In genomic region chr6:14596410-14596809, GRCh38 we compare ENCODE assay signal across 11 cellular contexts.
DNase-seq lines count a peak whose midpoint lies in the region; ATAC-seq and TF ChIP-seq lines count a peak whose summit lies in the region.
"Had no signal": no experiment of that assay in that cellular context is flagged by ENCODE, and none has a peak within 500 bp of the region (broad histone marks: within the 10 kb centered on the region; RNA-seq: fewer than 3 reads in every experiment).

No MANE protein-coding gene starts in this region.

- DNase-seq in activated naive CD4-positive, alpha-beta T cell treated with Interleukin-2 at 50 U/mL for 16 hours: peak; percentile 9
- no peak for DNase-seq in activated naive CD4-positive, alpha-beta T cell treated with anti-CD3 and anti-CD28 coated beads, Interleukin-2, amount 10 ng/mL, durations not matched to agents 7 days and 5 days
- DNase-seq in OCI-LY7 (ENCODE audit: low spot score) (no peak), epithelial cell of proximal tubule (ENCODE audit: low read depth) (peak; percentile 46), ovary (no peak)
- DNase-seq in stimulated activated effector memory CD8-positive, alpha-beta T cell treated with anti-CD3 and anti-CD28 coated beads, Interleukin-12 subunit alpha, Interleukin-12 subunit beta, amount 100 ng/mL, for 72 hours (ENCODE audit: low spot score in 2 of 2): no peak
- DNase-seq: CD4-positive, CD25-positive, alpha-beta regulatory T cell; NCI-H187 had no signal

- no peaks in the 10 kb centered on the region for H4K20me1 ChIP-seq in OCI-LY7 (ENCODE audit: insufficient read depth, low read length)

- CTCF ChIA-PET in activated naive CD4-positive, alpha-beta T cell treated with anti-CD3 and anti-CD28 coated beads, Interleukin-2, amount 10 ng/mL, durations not matched to agents 7 days and 5 days (lab: Charles Lee): no interaction called here
- CTCF ChIA-PET in OCI-LY7 (lab: Charles Lee; ENCODE audit: unreplicated experiment): interaction anchor here (0.6 kb wide), 1 partner anchor 1259 kb away, joined by 3 read pairs; no protein-coding TSS in a partner anchor

- H3K36me3 ChIP-seq in OCI-LY7 (ENCODE audit: insufficient read depth, low read length) (no peaks in the 10 kb centered on the region), ovary (no peaks in the 10 kb centered on the region)

- H3K4me3 ChIP-seq in OCI-LY7 (ENCODE audit: low read depth, low read length, poor library complexity, severe bottlenecking) (no peak overlapping the region), epithelial cell of proximal tubule (ENCODE audit: low read depth, low read length) (no peak overlapping the region), ovary (no peak overlapping the region)

- H3K36me3 Mint-ChIP-seq in activated naive CD4-positive, alpha-beta T cell treated with anti-CD3 and anti-CD28 coated beads, Interleukin-2, amount 10 ng/mL, durations not matched to agents 7 days and 5 days: no peaks in the 10 kb centered on the region
- H3K36me3 Mint-ChIP-seq in stimulated activated effector memory CD8-positive, alpha-beta T cell treated with anti-CD3 and anti-CD28 coated beads, Interleukin-12 subunit alpha, Interleukin-12 subunit beta, amount 100 ng/mL, for 72 hours: no peaks in the 10 kb centered on the region
- H3K36me3 Mint-ChIP-seq: brain; CD4-positive, CD25-positive, alpha-beta regulatory T cell had no signal

- no peak overlapping the region for H3K4me2 ChIP-seq in OCI-LY7 (ENCODE audit: low read length)

- H3K27ac ChIP-seq in OCI-LY7 (ENCODE audit: low read depth, low read length, poor library complexity, severe bottlenecking) (no peak overlapping the region), ovary (no peak overlapping the region)

- ATAC-seq in stimulated activated effector memory CD8-positive, alpha-beta T cell treated with anti-CD3 and anti-CD28 coated beads, Interleukin-12 subunit alpha, Interleukin-12 subunit beta, amount 100 ng/mL, for 72 hours: peak; percentile 69
- ATAC-seq in GM21360 (IDR thresholded peaks at IDR 0.05; ENCODE audit: unreplicated experiment): no peak
- no peak for ATAC-seq in GM18511 (IDR thresholded peaks at IDR 0.05; ENCODE audit: unreplicated experiment)

- no peaks in the 10 kb centered on the region for H3K79me2 ChIP-seq in OCI-LY7 (ENCODE audit: insufficient read depth, low read depth, low read length)

- H3K27ac Mint-ChIP-seq in activated naive CD4-positive, alpha-beta T cell treated with anti-CD3 and anti-CD28 coated beads, Interleukin-2, amount 10 ng/mL, durations not matched to agents 7 days and 5 days: no peak overlapping the region
- no peak overlapping the region for H3K27ac Mint-ChIP-seq in stimulated activated effector memory CD8-positive, alpha-beta T cell treated with anti-CD3 and anti-CD28 coated beads, Interleukin-12 subunit alpha, Interleukin-12 subunit beta, amount 100 ng/mL, for 72 hours
- H3K27ac Mint-ChIP-seq: CD4-positive, CD25-positive, alpha-beta regulatory T cell had no signal

- no TSS peak for BruUV-seq in OCI-LY7 (replicated peaks; lab: Mats Ljungman, UMichigan)

- no peaks in the 10 kb centered on the region for H3K9me2 ChIP-seq in OCI-LY7 (ENCODE audit: insufficient read depth, low read length)

- TF ChIP-seq CTCF in OCI-LY7 (conservative IDR thresholded peaks at IDR 0.05; ENCODE audit: low read length) (no peak), epithelial cell of proximal tubule (conservative IDR thresholded peaks at IDR 0.05; ENCODE audit: low read depth, low read length) (no peak), ovary (IDR thresholded peaks at IDR 0.05) (no peak)

- no peak for TF ChIP-seq EP300 in ovary (IDR thresholded peaks at IDR 0.05)

- H3K9me3 ChIP-seq in OCI-LY7 (ENCODE audit: low read length): no peaks in the 10 kb centered on the region
- no peaks in the 10 kb centered on the region for H3K9me3 ChIP-seq in ovary

- no peaks in the 10 kb centered on the region for H3K27me3 Mint-ChIP-seq in activated naive CD4-positive, alpha-beta T cell treated with anti-CD3 and anti-CD28 coated beads, Interleukin-2, amount 10 ng/mL, durations not matched to agents 7 days and 5 days

- peak overlapping the region; percentile 18; the same call in 1 of the 2 replicates for H2AFZ ChIP-seq in OCI-LY7 (ENCODE audit: low read length)

- no peaks in the 10 kb centered on the region for H3K4me1 Mint-ChIP-seq in activated naive CD4-positive, alpha-beta T cell treated with anti-CD3 and anti-CD28 coated beads, Interleukin-2, amount 10 ng/mL, durations not matched to agents 7 days and 5 days
- peaks cover 5% of the 10 kb centered on the region for H3K4me1 Mint-ChIP-seq in stimulated activated effector memory CD8-positive, alpha-beta T cell treated with anti-CD3 and anti-CD28 coated beads, Interleukin-12 subunit alpha, Interleukin-12 subunit beta, amount 100 ng/mL, for 72 hours
- H3K4me1 Mint-ChIP-seq: CD4-positive, CD25-positive, alpha-beta regulatory T cell had no signal

- no peaks in the 10 kb centered on the region for H3K27me3 ChIP-seq in ovary

- peaks cover 9% of the 10 kb centered on the region for H3K4me1 ChIP-seq in OCI-LY7 (ENCODE audit: insufficient read depth, low read length, poor library complexity, severe bottlenecking)
- H3K4me1 ChIP-seq in ovary (ENCODE audit: insufficient read depth): no peaks in the 10 kb centered on the region

- WGBS in ovary, 3 donors: 93 to 97% (median 95%) methylated on average over 4 of the region's 4 CpGs

- POLR2A ChIA-PET in OCI-LY7 (lab: Charles Lee): no interaction called here

- no peaks in the 10 kb centered on the region for H3K9me3 Mint-ChIP-seq in activated naive CD4-positive, alpha-beta T cell treated with anti-CD3 and anti-CD28 coated beads, Interleukin-2, amount 10 ng/mL, durations not matched to agents 7 days and 5 days
- H3K9me3 Mint-ChIP-seq in stimulated activated effector memory CD8-positive, alpha-beta T cell treated with anti-CD3 and anti-CD28 coated beads, Interleukin-12 subunit alpha, Interleukin-12 subunit beta, amount 100 ng/mL, for 72 hours: peaks cover 2% of the 10 kb centered on the region

- H3K4me3 Mint-ChIP-seq in activated naive CD4-positive, alpha-beta T cell treated with anti-CD3 and anti-CD28 coated beads, Interleukin-2, amount 10 ng/mL, durations not matched to agents 7 days and 5 days: no peak overlapping the region
- H3K4me3 Mint-ChIP-seq in stimulated activated effector memory CD8-positive, alpha-beta T cell treated with anti-CD3 and anti-CD28 coated beads, Interleukin-12 subunit alpha, Interleukin-12 subunit beta, amount 100 ng/mL, for 72 hours: no peak overlapping the region
- H3K4me3 Mint-ChIP-seq: brain; CD4-positive, CD25-positive, alpha-beta regulatory T cell had no signal

- TF ChIP-seq POLR2A in ovary (IDR thresholded peaks at IDR 0.05): no peak

- intact Hi-C loops in OCI-LY7 (cut with micrococcal nuclease; ENCODE audit: unreplicated experiment): no loop called here
- intact Hi-C loops in ovary (cut with DNase I): no loop called here

Comparison
In these comparisons a context has a peak if more than half of its experiments do, and no peak if none do; other contexts are left out.
1. DNase-seq: peak in activated naive CD4-positive, alpha-beta T cell treated with Interleukin-2 at 50 U/mL for 16 hours (single experiment) and epithelial cell of proximal tubule (single experiment); none in activated naive CD4-positive, alpha-beta T cell treated with anti-CD3 and anti-CD28 coated beads, Interleukin-2, amount 10 ng/mL, durations not matched to agents 7 days and 5 days (single experiment), OCI-LY7 (single experiment), stimulated activated effector memory CD8-positive, alpha-beta T cell treated with anti-CD3 and anti-CD28 coated beads, Interleukin-12 subunit alpha, Interleukin-12 subunit beta, amount 100 ng/mL, for 72 hours (0 of 2) and ovary (0 of 5).